24 cellular contexts compared by ENCODE assay signal in genomic region chr5:56023296-56023695, GRCh38.
"Had no signal": no experiment of that assay in that cellular context is flagged by ENCODE, and none has a peak within 500 bp of the region (broad histone marks: within the 10 kb centered on the region; RNA-seq: fewer than 3 reads in every experiment).

No MANE protein-coding gene starts in this region.

- H3K4me1 ChIP-seq: uterus had no signal

- H3K36me3 ChIP-seq: adrenal gland, ascending aorta, heart right ventricle, right lobe of liver, thoracic aorta, uterus had no signal

- ATAC-seq: activated CD4-positive, alpha-beta T cell treated with anti-CD3 and anti-CD28 coated beads for 36 hours; activated CD8-positive, alpha-beta memory T cell treated with anti-CD3 and anti-CD28 coated beads, Interleukin-2, amount 10 ng/mL, durations not matched to agents 7 days and 5 days; activated CD8-positive, alpha-beta T cell treated with anti-CD3 and anti-CD28 coated beads, Interleukin-2, amount 10 ng/mL, durations not matched to agents 7 days and 5 days; effector memory CD8-positive, alpha-beta T cell; heart right ventricle; left ventricle myocardium superior; naive thymus-derived CD8-positive, alpha-beta T cell; right lobe of liver; stimulated activated effector memory CD8-positive, alpha-beta T cell treated with anti-CD3 and anti-CD28 coated beads, Interleukin-12 subunit alpha, Interleukin-12 subunit beta, amount 100 ng/mL, for 72 hours had no signal

- DNase-seq: activated CD4-positive, alpha-beta T cell treated with anti-CD3 and anti-CD28 coated beads for 36 hours; activated CD4-positive, CD25-positive, alpha-beta regulatory T cell; activated CD8-positive, alpha-beta memory T cell treated with anti-CD3 and anti-CD28 coated beads, Interleukin-2, amount 10 ng/mL, durations not matched to agents 7 days and 5 days; activated CD8-positive, alpha-beta T cell treated with anti-CD3 and anti-CD28 coated beads, Interleukin-2, amount 10 ng/mL, durations not matched to agents 7 days and 5 days; activated naive CD4-positive, alpha-beta T cell treated with Interleukin-2 at 50 U/mL for 16 hours; activated naive CD8-positive, alpha-beta T cell treated with anti-CD3 and anti-CD28 coated beads for 36 hours; activated T-cell treated with anti-CD3 and anti-CD28 coated beads, Interleukin-2, amount 50 U/mL, for 48 hours; adrenal gland; effector memory CD8-positive, alpha-beta T cell; foreskin melanocyte; heart right ventricle; left ventricle myocardium superior; midbrain; naive thymus-derived CD8-positive, alpha-beta T cell; right lobe of liver; stimulated activated CD4-positive, alpha-beta T cell treated with anti-CD3 and anti-CD28 coated beads, Interleukin-12 subunit alpha, Interleukin-12 subunit beta, amount 100 ng/mL, for 4 hours; stimulated activated CD4-positive, alpha-beta T cell treated with anti-CD3 and anti-CD28 coated beads, Interleukin-4, amount 100 ng/mL, for 24 hours; T-helper 1 cell; uterus had no signal

- FAIRE-seq: islet of Langerhans had no signal

- H3K9me3 ChIP-seq: adrenal gland, ascending aorta, heart right ventricle, right lobe of liver, thoracic aorta, uterus had no signal

- H3K27me3 ChIP-seq: adrenal gland, ascending aorta, heart right ventricle, right lobe of liver, uterus had no signal

- H3K4me3 ChIP-seq: adrenal gland, ascending aorta, coronary artery, heart right ventricle, right lobe of liver, thoracic aorta, uterus had no signal

- H3K27ac ChIP-seq: adrenal gland, ascending aorta, coronary artery, heart right ventricle, right lobe of liver, thoracic aorta, uterus had no signal
